ENCODE assay signal across 27 cellular contexts in genomic region chr10:129329375-129330040, GRCh38.
"Had no signal": no experiment of that assay in that cellular context is flagged by ENCODE, and none has a peak within 500 bp of the region (broad histone marks: within the 10 kb centered on the region; RNA-seq: fewer than 3 reads in every experiment).

No MANE protein-coding gene starts in this region.

- H3K36me3 ChIP-seq: SJSA1 had no signal

- H3K27me3 ChIP-seq: SJSA1 had no signal

- H3K4me3 ChIP-seq: SJSA1 had no signal

- DNase-seq: activated CD4-positive, alpha-beta T cell treated with anti-CD3 and anti-CD28 coated beads, Interleukin-2, amount 10 ng/mL, durations not matched to agents 24 days and 14 days; activated CD4-positive, alpha-beta T cell treated with anti-CD3 and anti-CD28 coated beads, Interleukin-2, amount 50 U/mL, for 48 hours; activated CD4-positive, CD25-positive, alpha-beta regulatory T cell treated with anti-CD3 and anti-CD28 coated beads, Interleukin-2, amount 50 U/mL, for 72 hours; activated CD8-positive, alpha-beta memory T cell treated with anti-CD3 and anti-CD28 coated beads, Interleukin-2, amount 10 ng/mL, durations not matched to agents 7 days and 5 days; activated effector memory CD4-positive, alpha-beta T cell treated with Interleukin-2 at 50 U/mL for 16 hours; activated naive CD4-positive, alpha-beta T cell treated with Interleukin-2 at 50 U/mL for 16 hours; activated naive CD8-positive, alpha-beta T cell treated with anti-CD3 and anti-CD28 coated beads, Interleukin-2, amount 50 U/mL, for 24 hours; activated T-cell treated with anti-CD3 and anti-CD28 coated beads, Interleukin-2, amount 50 U/mL, for 24 hours; amniotic stem cell; NCI-H1092; NCI-H1417; NCI-H1694; NCI-H2029; NCI-H2107; NCI-H2171 treated with DMSO at 0.1 percent for 48 hours; NCI-H345; NCI-H510A; NCI-H526 treated with DMSO at 0.1 percent for 48 hours; NK-92 treated with Interleukin-12 subunit alpha and Interleukin-12 subunit beta, amount 100 ng/mL, for 24 hours; OCI-M1; Right ventricle myocardium superior; RPMI8226 had no signal

- H3K27ac ChIP-seq: SJSA1 had no signal

- ATAC-seq: activated CD8-positive, alpha-beta memory T cell treated with anti-CD3 and anti-CD28 coated beads, Interleukin-2, amount 10 ng/mL, durations not matched to agents 7 days and 5 days; activated naive CD4-positive, alpha-beta T cell treated with anti-CD3 and anti-CD28 coated beads, Interleukin-2, amount 50 U/mL, for 72 hours; activated naive CD8-positive, alpha-beta T cell treated with anti-CD3 and anti-CD28 coated beads, Interleukin-2, amount 50 U/mL, for 24 hours; Panc1; SK-N-SH treated with all-trans-retinoic acid at 6 μM for 48 hours; WTC11 had no signal
